In genomic region chr3:53700441-53700840, GRCh38 we compare ENCODE assay signal across 26 cellular contexts.
"Had no signal": no experiment of that assay in that cellular context is flagged by ENCODE, and none has a peak within 500 bp of the region (broad histone marks: within the 10 kb centered on the region; RNA-seq: fewer than 3 reads in every experiment).

No MANE protein-coding gene starts in this region.

- H3K27ac ChIP-seq: brain microvascular endothelial cell, esophagus squamous epithelium, gastroesophageal sphincter, heart right ventricle had no signal

- H3K27me3 ChIP-seq: brain microvascular endothelial cell, esophagus squamous epithelium, gastroesophageal sphincter had no signal

- ATAC-seq: activated CD4-positive, alpha-beta T cell treated with anti-CD3 and anti-CD28 coated beads for 36 hours; activated T-cell treated with anti-CD3 and anti-CD28 coated beads, Interleukin-2, amount 50 U/mL, for 4 hours; activated T-helper 17 cell treated with anti-CD3 and anti-CD28 coated beads, Interleukin-2, amount 50 U/mL, for 72 hours; effector memory CD8-positive, alpha-beta T cell; gastroesophageal sphincter; heart right ventricle had no signal

- H3K4me3 ChIP-seq: esophagus squamous epithelium, gastroesophageal sphincter, heart right ventricle had no signal

- H3K36me3 ChIP-seq: brain microvascular endothelial cell, esophagus squamous epithelium, gastroesophageal sphincter, heart right ventricle had no signal

- DNase-seq: activated CD4-positive, alpha-beta memory T cell treated with anti-CD3 and anti-CD28 coated beads for 36 hours; activated CD4-positive, alpha-beta T cell treated with anti-CD3 and anti-CD28 coated beads for 36 hours; activated CD4-positive, alpha-beta T cell treated with anti-CD3 and anti-CD28 coated beads, Interleukin-2, amount 10 ng/mL, durations not matched to agents 24 days and 14 days; activated CD4-positive, CD25-positive, alpha-beta regulatory T cell; activated CD4-positive, CD25-positive, alpha-beta regulatory T cell treated with anti-CD3 and anti-CD28 coated beads, Interleukin-2, amount 50 U/mL, for 72 hours; activated CD8-positive, alpha-beta memory T cell treated with anti-CD3 and anti-CD28 coated beads for 24 hours; activated effector memory CD4-positive, alpha-beta T cell treated with Interleukin-2 at 50 U/mL for 16 hours; activated gamma-delta T cell treated with Interleukin-2 at 50 U/mL for 16 hours; activated naive CD4-positive, alpha-beta T cell treated with anti-CD3 and anti-CD28 coated beads, Interleukin-2, amount 50 U/mL, for 16 hours; activated naive CD4-positive, alpha-beta T cell treated with Interleukin-2 at 50 U/mL for 16 hours; activated T-cell treated with anti-CD3 and anti-CD28 coated beads, Interleukin-2, amount 50 U/mL, for 4 hours; amniotic stem cell; anterior cingulate cortex; brain microvascular endothelial cell; caudate nucleus; cortex of kidney; dermis blood vessel endothelial cell; effector CD4-positive, alpha-beta T cell; effector memory CD8-positive, alpha-beta T cell; erythroblast; esophagus squamous epithelium; foreskin melanocyte; heart right ventricle; T-helper 2 cell had no signal

- H3K4me1 ChIP-seq: gastroesophageal sphincter had no signal

- H3K9me3 ChIP-seq: esophagus squamous epithelium, gastroesophageal sphincter, heart right ventricle had no signal
